ENCODE assay signal across 18 cellular contexts in the genomic region with DNA sequence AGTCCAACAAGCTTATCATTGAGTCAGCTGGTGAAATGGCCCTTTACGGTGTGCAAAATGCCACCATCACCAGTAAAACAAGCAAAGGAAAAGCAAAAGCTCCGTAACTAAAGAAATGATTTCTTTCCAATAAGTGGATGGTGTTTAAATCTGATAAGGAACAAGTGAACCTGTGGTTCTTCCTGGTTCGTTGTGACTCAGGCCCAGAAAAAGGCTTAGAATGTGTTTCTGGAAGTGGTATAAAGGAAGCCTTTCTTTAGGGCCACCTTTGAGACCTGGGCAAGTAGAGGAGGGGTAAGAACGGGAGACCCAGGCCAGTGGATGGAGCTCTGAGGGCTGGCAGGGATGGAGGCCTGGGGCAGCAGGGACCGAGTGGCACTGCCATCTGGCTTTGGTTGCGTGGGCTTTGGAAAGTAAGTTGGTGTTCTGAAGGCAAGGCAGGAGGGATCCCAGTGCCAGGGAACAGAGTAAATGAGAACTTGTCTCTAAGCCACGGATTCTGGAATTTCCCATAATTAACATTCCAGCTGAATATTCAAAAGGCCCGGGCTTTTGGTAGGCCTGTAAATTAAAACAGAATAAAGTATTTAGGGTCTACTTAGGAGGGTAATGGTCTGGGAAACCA.
"Had no signal": no experiment of that assay in that cellular context is flagged by ENCODE, and none has a peak within 500 bp of the region (broad histone marks: within the 10 kb centered on the region; RNA-seq: fewer than 3 reads in every experiment).

No MANE protein-coding gene starts in this region.

- H3K9me3 Mint-ChIP-seq: activated CD4-positive, alpha-beta memory T cell treated with anti-CD3 and anti-CD28 coated beads for 36 hours; activated naive CD4-positive, alpha-beta T cell treated with anti-CD3 and anti-CD28 coated beads, Interleukin-2, amount 10 ng/mL, durations not matched to agents 7 days and 5 days; nephron had no signal

- H3K9me3 ChIP-seq: esophagus muscularis mucosa, heart left ventricle, spleen, stomach had no signal

- H3K36me3 ChIP-seq: esophagus muscularis mucosa, heart left ventricle, spleen, stomach had no signal

- H3K4me3 Mint-ChIP-seq: activated CD4-positive, alpha-beta memory T cell treated with anti-CD3 and anti-CD28 coated beads for 36 hours; activated CD8-positive, alpha-beta memory T cell treated with anti-CD3 and anti-CD28 coated beads, Interleukin-2, amount 10 ng/mL, durations not matched to agents 7 days and 5 days; activated naive CD4-positive, alpha-beta T cell treated with anti-CD3 and anti-CD28 coated beads, Interleukin-2, amount 10 ng/mL, durations not matched to agents 7 days and 5 days; nephron had no signal

- H3K4me3 ChIP-seq: coronary artery, esophagus muscularis mucosa, heart left ventricle, spleen, stomach had no signal

- H3K27me3 Mint-ChIP-seq: activated naive CD4-positive, alpha-beta T cell treated with anti-CD3 and anti-CD28 coated beads, Interleukin-2, amount 10 ng/mL, durations not matched to agents 7 days and 5 days had no signal

- DNase-seq: activated CD4-positive, alpha-beta memory T cell treated with anti-CD3 and anti-CD28 coated beads for 36 hours; activated CD4-positive, alpha-beta T cell treated with anti-CD3 and anti-CD28 coated beads for 1 hour; activated CD8-positive, alpha-beta memory T cell treated with anti-CD3 and anti-CD28 coated beads, Interleukin-2, amount 10 ng/mL, durations not matched to agents 7 days and 5 days; activated naive CD4-positive, alpha-beta T cell treated with anti-CD3 and anti-CD28 coated beads, Interleukin-2, amount 10 ng/mL, durations not matched to agents 7 days and 5 days; activated T-cell treated with anti-CD3 and anti-CD28 coated beads, Interleukin-2, amount 50 U/mL, for 1 hour; central memory CD4-positive, alpha-beta T cell; heart left ventricle; mesenchymal stem cell; spleen; stimulated activated CD4-positive, alpha-beta T cell treated with anti-CD3 and anti-CD28 coated beads, Interleukin-1b, Interleukin-23, amount 100 ng/mL, for 48 hours; stomach; T-helper 1 cell had no signal

- ATAC-seq: activated CD8-positive, alpha-beta memory T cell treated with anti-CD3 and anti-CD28 coated beads, Interleukin-2, amount 10 ng/mL, durations not matched to agents 7 days and 5 days; heart left ventricle; left lobe of liver; sciatic nerve; SK-N-SH treated with all-trans-retinoic acid at 6 μM for 48 hours had no signal

- H3K27ac ChIP-seq: coronary artery, esophagus muscularis mucosa, heart left ventricle, spleen, stomach had no signal

- H3K27ac Mint-ChIP-seq: activated CD4-positive, alpha-beta memory T cell treated with anti-CD3 and anti-CD28 coated beads for 36 hours; activated CD8-positive, alpha-beta memory T cell treated with anti-CD3 and anti-CD28 coated beads, Interleukin-2, amount 10 ng/mL, durations not matched to agents 7 days and 5 days; activated naive CD4-positive, alpha-beta T cell treated with anti-CD3 and anti-CD28 coated beads, Interleukin-2, amount 10 ng/mL, durations not matched to agents 7 days and 5 days; nephron had no signal

- H3K4me1 ChIP-seq: esophagus muscularis mucosa, heart left ventricle, stomach had no signal

- H3K4me1 Mint-ChIP-seq: activated naive CD4-positive, alpha-beta T cell treated with anti-CD3 and anti-CD28 coated beads, Interleukin-2, amount 10 ng/mL, durations not matched to agents 7 days and 5 days; nephron had no signal

- H3K27me3 ChIP-seq: esophagus muscularis mucosa, heart left ventricle, stomach had no signal

- H3K36me3 Mint-ChIP-seq: activated CD4-positive, alpha-beta memory T cell treated with anti-CD3 and anti-CD28 coated beads for 36 hours; activated CD8-positive, alpha-beta memory T cell treated with anti-CD3 and anti-CD28 coated beads, Interleukin-2, amount 10 ng/mL, durations not matched to agents 7 days and 5 days; activated naive CD4-positive, alpha-beta T cell treated with anti-CD3 and anti-CD28 coated beads, Interleukin-2, amount 10 ng/mL, durations not matched to agents 7 days and 5 days had no signal
